Comparison of ENCODE assay signal across 17 cellular contexts in genomic region chr13:20501139-20501538, GRCh38. TPM values are rescaled to one million over a fixed set of nuclear protein-coding genes. Genes with fewer than 3 reads are reported as not detected.
DNase-seq lines count a peak whose midpoint lies in the region; ATAC-seq and TF ChIP-seq lines count a peak whose summit lies in the region.
"Had no signal": no experiment of that assay in that cellular context is flagged by ENCODE, and none has a peak within 500 bp of the region (broad histone marks: within the 10 kb centered on the region; RNA-seq: fewer than 3 reads in every experiment).

No MANE protein-coding gene starts in this region.

- H2AFZ ChIP-seq in smooth muscle cell (ENCODE audit: low read depth): no peak overlapping the region
- H2AFZ ChIP-seq: GM23338, PC-9 had no signal

- peaks cover 38% of the 10 kb centered on the region for H3K4me1 Mint-ChIP-seq in dendritic cell treated with granulocyte-macrophage colony-stimulating factor and Interleukin-4, amounts not matched to agents 40 ng/mL and 50 ng/mL, for 4 days (ENCODE audit: low read depth)

- H3K4me2 ChIP-seq in smooth muscle cell: no peak overlapping the region
- H3K4me2 ChIP-seq: GM23338, PC-9 had no signal

- no peak for ATAC-seq in HG02798 (IDR thresholded peaks at IDR 0.05; ENCODE audit: poor library complexity, unreplicated experiment)
- ATAC-seq: GM23338 had no signal

- H3K36me3 Mint-ChIP-seq in dendritic cell treated with granulocyte-macrophage colony-stimulating factor and Interleukin-4, amounts not matched to agents 40 ng/mL and 50 ng/mL, for 4 days (ENCODE audit: low read depth): peaks cover 11% of the 10 kb centered on the region

- no peaks in the 10 kb centered on the region for H3K27me3 ChIP-seq in neutrophil
- no peaks in the 10 kb centered on the region for H3K27me3 ChIP-seq in smooth muscle cell (ENCODE audit: low read depth)

- H3K4me1 ChIP-seq in neutrophil (ENCODE audit: control insufficient read depth in 1 of 2, insufficient read depth in 1 of 2, low read depth in 1 of 2, low read length in 1 of 2) (peaks cover 9 to 15% of the 10 kb centered on the region in 2 experiments), smooth muscle cell (ENCODE audit: low read depth) (no peaks in the 10 kb centered on the region)

- no peaks in the 10 kb centered on the region for H3F3A ChIP-seq in smooth muscle cell (ENCODE audit: low read depth)

- intact Hi-C loops in dendritic cell treated with granulocyte-macrophage colony-stimulating factor and Interleukin-4, amounts not matched to agents 40 ng/mL and 50 ng/mL, for 4 days (cut with micrococcal nuclease): loop anchor here (1.0 to 5.0 kb wide), 2 partner anchors 24 to 66 kb away; partner anchors contain the start of genes CRYL1 and IFT88

- no peaks in the 10 kb centered on the region for H3K79me2 ChIP-seq in smooth muscle cell (ENCODE audit: low read depth)

- H3K9me3 Mint-ChIP-seq in dendritic cell treated with granulocyte-macrophage colony-stimulating factor and Interleukin-4, amounts not matched to agents 40 ng/mL and 50 ng/mL, for 4 days: no peaks in the 10 kb centered on the region

- peak overlapping the region; percentile 78 for H3K27ac Mint-ChIP-seq in dendritic cell treated with granulocyte-macrophage colony-stimulating factor and Interleukin-4, amounts not matched to agents 40 ng/mL and 50 ng/mL, for 4 days
- H3K27ac Mint-ChIP-seq: GM23338 had no signal

- TF ChIP-seq CTCF in neutrophil (IDR thresholded peaks at IDR 0.05): no peak
- no peak for TF ChIP-seq CTCF in smooth muscle cell (IDR thresholded peaks at IDR 0.05; ENCODE audit: borderline replicate concordance, insufficient read depth, poor library complexity, severe bottlenecking)
- no peak for TF ChIP-seq CTCF in GM20000 (IDR thresholded peaks at IDR 0.05; ENCODE audit: extremely low read depth, missing control alignments)

- H3K27me3 Mint-ChIP-seq in dendritic cell treated with granulocyte-macrophage colony-stimulating factor and Interleukin-4, amounts not matched to agents 40 ng/mL and 50 ng/mL, for 4 days: no peaks in the 10 kb centered on the region

- H3K27ac ChIP-seq in neutrophil (peak overlapping the region; percentile 69), smooth muscle cell (ENCODE audit: low read depth) (no peak overlapping the region)
- H3K27ac ChIP-seq: PC-9, RWPE1 had no signal

- peak; percentile 7 for DNase-seq in SKM-1 treated with dmso at 0.1 percent for 144 hours (lab: John Stamatoyannopoulos, UW; ENCODE audit: unreplicated experiment)
- no peak for DNase-seq in SKM-1 (lab: John Stamatoyannopoulos, UW; ENCODE audit: unreplicated experiment)
- DNase-seq in CD1c-positive myeloid dendritic cell (ENCODE audit: extremely low spot score): peak; percentile 38
- no peak for DNase-seq in smooth muscle cell (lab: John Stamatoyannopoulos, UW; ENCODE audit: unreplicated experiment)
- no peak for DNase-seq in GM20000 (ENCODE audit: low spot score)
- DNase-seq: HCEC 1CT, MM.1S, NCI-H187, NCI-H2227 treated with DMSO at 0.1 percent for 48 hours, NCI-H510A treated with DMSO at 0.1 percent for 48 hours, NCI-H82, PC-9 had no signal

- H3K9ac ChIP-seq in smooth muscle cell (ENCODE audit: low read depth): no peak overlapping the region

- H3K36me3 ChIP-seq in neutrophil (no peaks in the 10 kb centered on the region), smooth muscle cell (ENCODE audit: low read depth) (no peaks in the 10 kb centered on the region)

- 100% methylated on average over 1 of the region's 1 CpG for WGBS in smooth muscle cell (ENCODE audit: low lambda C conversion rate)

- no peaks in the 10 kb centered on the region for H4K20me1 ChIP-seq in smooth muscle cell (ENCODE audit: low read depth)

- H3K4me3 ChIP-seq in neutrophil (ENCODE audit: low read depth in 1 of 2, low read length in 1 of 2): no peak overlapping the region
- H3K4me3 ChIP-seq in smooth muscle cell: no peak overlapping the region
- H3K4me3 ChIP-seq: GM23338, PC-9 had no signal

- H3K4me3 Mint-ChIP-seq in dendritic cell treated with granulocyte-macrophage colony-stimulating factor and Interleukin-4, amounts not matched to agents 40 ng/mL and 50 ng/mL, for 4 days: no peak overlapping the region
- H3K4me3 Mint-ChIP-seq: GM23338 had no signal

- H3K9me3 ChIP-seq in neutrophil: no peaks in the 10 kb centered on the region
- no peaks in the 10 kb centered on the region for H3K9me3 ChIP-seq in smooth muscle cell (replicated peaks; ENCODE audit: low read depth)

RNA-seq across cellular contexts. Expression of gene CRYL1, which starts 24.5 kb away (rescaled TPM):
- 6.5 and 13.6 TPM in 2 replicates for total RNA-seq in smooth muscle cell
- polyA plus RNA-seq in smooth muscle cell: 7.2 and 12.4 TPM in 2 replicates

Comparison
In these comparisons a context has a peak if more than half of its experiments do, and no peak if none do; other contexts are left out.
1. DNase-seq: peak in SKM-1 treated with dmso at 0.1 percent for 144 hours (single experiment) and CD1c-positive myeloid dendritic cell (single experiment); none in SKM-1 (single experiment), smooth muscle cell (single experiment) and GM20000 (single experiment).